1 cellular context compared by ENCODE assay signal in the genomic region with DNA sequence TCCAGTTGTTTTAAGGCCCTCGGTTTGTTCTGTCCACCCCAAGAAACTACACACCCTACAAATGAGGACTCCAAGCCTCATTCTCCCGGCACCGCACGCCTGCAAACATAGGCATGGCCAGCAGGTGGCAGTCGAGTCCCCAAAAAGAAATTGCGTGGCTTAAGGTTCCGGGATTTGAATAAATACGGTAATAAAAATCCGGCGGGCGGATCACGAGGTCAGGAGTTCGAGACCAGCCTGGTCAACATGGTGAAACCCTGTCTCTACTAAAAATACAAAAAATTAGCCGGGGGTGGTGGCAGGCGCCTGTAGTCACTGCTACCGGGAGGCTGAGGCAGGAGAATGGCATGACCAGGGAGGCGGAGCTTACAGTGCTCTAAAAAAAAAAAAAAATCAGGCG.
TF ChIP-seq lines count a peak whose summit lies in the region.

No MANE protein-coding gene starts in this region.

TF ChIP-seq in H1, 55 proteins besides CTCF, POLR2A, EP300 and RAD21:
- TF ChIP-seq GABPA (IDR thresholded peaks at IDR 0.05; ENCODE audit: borderline replicate concordance, insufficient read depth, low read length) (no peak), KDM1A (IDR thresholded peaks at IDR 0.05; ENCODE audit: borderline replicate concordance, low read length) (peak; percentile 70; the same call in 1 of the 2 replicates), TAF1 (IDR thresholded peaks at IDR 0.05; ENCODE audit: low read depth, low read length) (0 out of 2 replicates have a peak, but pooled peaks have one; percentile 25), TBP (IDR thresholded peaks at IDR 0.05; ENCODE audit: low read depth, low read length) (no peak), POU5F1 (IDR thresholded peaks at IDR 0.05; ENCODE audit: low read depth, low read length) (0 out of 2 replicates have a peak, but pooled peaks have one; percentile 9), SAP30 (IDR thresholded peaks at IDR 0.05; ENCODE audit: insufficient read depth, insufficient replicate concordance, low read length) (no peak), GTF2F1 (IDR thresholded peaks at IDR 0.05; ENCODE audit: borderline replicate concordance, low read depth, low read length) (no peak), BACH1 (IDR thresholded peaks at IDR 0.05; ENCODE audit: low read length) (no peak), ASH2L (IDR thresholded peaks at IDR 0.05; ENCODE audit: low read length) (no peak), HDAC6 (IDR thresholded peaks at IDR 0.05; ENCODE audit: low read depth, low read length) (no peak), MAFK (IDR thresholded peaks at IDR 0.05; ENCODE audit: low read depth, low read length) (peak; percentile 71), RXRA (IDR thresholded peaks at IDR 0.05; ENCODE audit: insufficient read depth, low read depth, low read length) (no peak), SP4 (IDR thresholded peaks at IDR 0.05; ENCODE audit: low read length) (no peak), RBBP5 (IDR thresholded peaks at IDR 0.05; ENCODE audit: borderline replicate concordance, low read depth, low read length) (no peak), BRCA1 (IDR thresholded peaks at IDR 0.05; ENCODE audit: low read depth, low read length) (no peak)
- TF ChIP-seq, protein P1, sequence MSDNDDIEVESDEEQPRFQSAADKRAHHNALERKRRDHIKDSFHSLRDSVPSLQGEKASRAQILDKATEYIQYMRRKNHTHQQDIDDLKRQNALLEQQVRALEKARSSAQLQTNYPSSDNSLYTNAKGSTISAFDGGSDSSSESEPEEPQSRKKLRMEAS (IDR thresholded peaks at IDR 0.05): peak; percentile 52
- TF ChIP-seq, protein P2, sequence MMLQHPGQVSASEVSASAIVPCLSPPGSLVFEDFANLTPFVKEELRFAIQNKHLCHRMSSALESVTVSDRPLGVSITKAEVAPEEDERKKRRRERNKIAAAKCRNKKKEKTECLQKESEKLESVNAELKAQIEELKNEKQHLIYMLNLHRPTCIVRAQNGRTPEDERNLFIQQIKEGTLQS (IDR thresholded peaks at IDR 0.05; ENCODE audit: insufficient read depth, low read depth, low read length): 0 out of 2 replicates have a peak, but pooled peaks have one; percentile 25
- TF ChIP-seq, protein P3, sequence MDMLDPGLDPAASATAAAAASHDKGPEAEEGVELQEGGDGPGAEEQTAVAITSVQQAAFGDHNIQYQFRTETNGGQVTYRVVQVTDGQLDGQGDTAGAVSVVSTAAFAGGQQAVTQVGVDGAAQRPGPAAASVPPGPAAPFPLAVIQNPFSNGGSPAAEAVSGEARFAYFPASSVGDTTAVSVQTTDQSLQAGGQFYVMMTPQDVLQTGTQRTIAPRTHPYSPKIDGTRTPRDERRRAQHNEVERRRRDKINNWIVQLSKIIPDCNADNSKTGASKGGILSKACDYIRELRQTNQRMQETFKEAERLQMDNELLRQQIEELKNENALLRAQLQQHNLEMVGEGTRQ (IDR thresholded peaks at IDR 0.05; ENCODE audit: low read length): no peak
- TF ChIP-seq, protein P4, sequence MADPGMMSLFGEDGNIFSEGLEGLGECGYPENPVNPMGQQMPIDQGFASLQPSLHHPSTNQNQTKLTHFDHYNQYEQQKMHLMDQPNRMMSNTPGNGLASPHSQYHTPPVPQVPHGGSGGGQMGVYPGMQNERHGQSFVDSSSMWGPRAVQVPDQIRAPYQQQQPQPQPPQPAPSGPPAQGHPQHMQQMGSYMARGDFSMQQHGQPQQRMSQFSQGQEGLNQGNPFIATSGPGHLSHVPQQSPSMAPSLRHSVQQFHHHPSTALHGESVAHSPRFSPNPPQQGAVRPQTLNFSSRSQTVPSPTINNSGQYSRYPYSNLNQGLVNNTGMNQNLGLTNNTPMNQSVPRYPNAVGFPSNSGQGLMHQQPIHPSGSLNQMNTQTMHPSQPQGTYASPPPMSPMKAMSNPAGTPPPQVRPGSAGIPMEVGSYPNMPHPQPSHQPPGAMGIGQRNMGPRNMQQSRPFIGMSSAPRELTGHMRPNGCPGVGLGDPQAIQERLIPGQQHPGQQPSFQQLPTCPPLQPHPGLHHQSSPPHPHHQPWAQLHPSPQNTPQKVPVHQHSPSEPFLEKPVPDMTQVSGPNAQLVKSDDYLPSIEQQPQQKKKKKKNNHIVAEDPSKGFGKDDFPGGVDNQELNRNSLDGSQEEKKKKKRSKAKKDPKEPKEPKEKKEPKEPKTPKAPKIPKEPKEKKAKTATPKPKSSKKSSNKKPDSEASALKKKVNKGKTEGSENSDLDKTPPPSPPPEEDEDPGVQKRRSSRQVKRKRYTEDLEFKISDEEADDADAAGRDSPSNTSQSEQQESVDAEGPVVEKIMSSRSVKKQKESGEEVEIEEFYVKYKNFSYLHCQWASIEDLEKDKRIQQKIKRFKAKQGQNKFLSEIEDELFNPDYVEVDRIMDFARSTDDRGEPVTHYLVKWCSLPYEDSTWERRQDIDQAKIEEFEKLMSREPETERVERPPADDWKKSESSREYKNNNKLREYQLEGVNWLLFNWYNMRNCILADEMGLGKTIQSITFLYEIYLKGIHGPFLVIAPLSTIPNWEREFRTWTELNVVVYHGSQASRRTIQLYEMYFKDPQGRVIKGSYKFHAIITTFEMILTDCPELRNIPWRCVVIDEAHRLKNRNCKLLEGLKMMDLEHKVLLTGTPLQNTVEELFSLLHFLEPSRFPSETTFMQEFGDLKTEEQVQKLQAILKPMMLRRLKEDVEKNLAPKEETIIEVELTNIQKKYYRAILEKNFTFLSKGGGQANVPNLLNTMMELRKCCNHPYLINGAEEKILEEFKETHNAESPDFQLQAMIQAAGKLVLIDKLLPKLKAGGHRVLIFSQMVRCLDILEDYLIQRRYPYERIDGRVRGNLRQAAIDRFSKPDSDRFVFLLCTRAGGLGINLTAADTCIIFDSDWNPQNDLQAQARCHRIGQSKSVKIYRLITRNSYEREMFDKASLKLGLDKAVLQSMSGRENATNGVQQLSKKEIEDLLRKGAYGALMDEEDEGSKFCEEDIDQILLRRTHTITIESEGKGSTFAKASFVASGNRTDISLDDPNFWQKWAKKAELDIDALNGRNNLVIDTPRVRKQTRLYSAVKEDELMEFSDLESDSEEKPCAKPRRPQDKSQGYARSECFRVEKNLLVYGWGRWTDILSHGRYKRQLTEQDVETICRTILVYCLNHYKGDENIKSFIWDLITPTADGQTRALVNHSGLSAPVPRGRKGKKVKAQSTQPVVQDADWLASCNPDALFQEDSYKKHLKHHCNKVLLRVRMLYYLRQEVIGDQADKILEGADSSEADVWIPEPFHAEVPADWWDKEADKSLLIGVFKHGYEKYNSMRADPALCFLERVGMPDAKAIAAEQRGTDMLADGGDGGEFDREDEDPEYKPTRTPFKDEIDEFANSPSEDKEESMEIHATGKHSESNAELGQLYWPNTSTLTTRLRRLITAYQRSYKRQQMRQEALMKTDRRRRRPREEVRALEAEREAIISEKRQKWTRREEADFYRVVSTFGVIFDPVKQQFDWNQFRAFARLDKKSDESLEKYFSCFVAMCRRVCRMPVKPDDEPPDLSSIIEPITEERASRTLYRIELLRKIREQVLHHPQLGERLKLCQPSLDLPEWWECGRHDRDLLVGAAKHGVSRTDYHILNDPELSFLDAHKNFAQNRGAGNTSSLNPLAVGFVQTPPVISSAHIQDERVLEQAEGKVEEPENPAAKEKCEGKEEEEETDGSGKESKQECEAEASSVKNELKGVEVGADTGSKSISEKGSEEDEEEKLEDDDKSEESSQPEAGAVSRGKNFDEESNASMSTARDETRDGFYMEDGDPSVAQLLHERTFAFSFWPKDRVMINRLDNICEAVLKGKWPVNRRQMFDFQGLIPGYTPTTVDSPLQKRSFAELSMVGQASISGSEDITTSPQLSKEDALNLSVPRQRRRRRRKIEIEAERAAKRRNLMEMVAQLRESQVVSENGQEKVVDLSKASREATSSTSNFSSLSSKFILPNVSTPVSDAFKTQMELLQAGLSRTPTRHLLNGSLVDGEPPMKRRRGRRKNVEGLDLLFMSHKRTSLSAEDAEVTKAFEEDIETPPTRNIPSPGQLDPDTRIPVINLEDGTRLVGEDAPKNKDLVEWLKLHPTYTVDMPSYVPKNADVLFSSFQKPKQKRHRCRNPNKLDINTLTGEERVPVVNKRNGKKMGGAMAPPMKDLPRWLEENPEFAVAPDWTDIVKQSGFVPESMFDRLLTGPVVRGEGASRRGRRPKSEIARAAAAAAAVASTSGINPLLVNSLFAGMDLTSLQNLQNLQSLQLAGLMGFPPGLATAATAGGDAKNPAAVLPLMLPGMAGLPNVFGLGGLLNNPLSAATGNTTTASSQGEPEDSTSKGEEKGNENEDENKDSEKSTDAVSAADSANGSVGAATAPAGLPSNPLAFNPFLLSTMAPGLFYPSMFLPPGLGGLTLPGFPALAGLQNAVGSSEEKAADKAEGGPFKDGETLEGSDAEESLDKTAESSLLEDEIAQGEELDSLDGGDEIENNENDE (IDR thresholded peaks at IDR 0.05; ENCODE audit: insufficient replicate concordance, low read length): peak; percentile 99
TF ChIP-seq in H1: peak in this region for 7.
